In the genomic region with DNA sequence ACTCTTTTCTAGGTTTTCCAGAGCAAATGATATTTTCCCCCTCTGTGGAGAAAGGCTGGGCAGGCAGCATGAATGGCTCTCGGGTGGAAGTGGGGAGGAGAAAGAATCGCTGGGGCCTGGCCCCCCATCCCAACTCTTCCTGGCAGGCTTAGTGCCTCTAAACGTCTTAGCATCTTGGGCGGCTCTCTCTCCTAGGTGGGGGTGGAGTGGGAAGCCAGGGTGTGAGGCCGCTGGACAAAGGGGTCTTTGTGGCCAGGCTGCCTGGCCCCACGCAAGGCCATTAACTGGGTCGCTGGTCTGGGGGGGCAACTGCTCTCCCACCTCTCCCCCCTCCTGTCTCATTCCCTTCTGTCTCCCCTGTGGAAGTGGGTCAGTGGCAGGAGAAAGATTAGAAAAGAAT, we compare ENCODE assay signal across 22 cellular contexts. TPM values are rescaled to one million over a fixed set of nuclear protein-coding genes. Genes with fewer than 3 reads are reported as not detected.
DNase-seq lines count a peak whose midpoint lies in the region; ATAC-seq and TF ChIP-seq lines count a peak whose summit lies in the region.
"Had no signal": no experiment of that assay in that cellular context is flagged by ENCODE, and none has a peak within 500 bp of the region (broad histone marks: within the 10 kb centered on the region; RNA-seq: fewer than 3 reads in every experiment).

No MANE protein-coding gene starts in this region.

- TF ChIP-seq CTCF in progenitor cell of endocrine pancreas (IDR thresholded peaks at IDR 0.05; ENCODE audit: unreplicated experiment) (no peak), upper lobe of right lung (IDR thresholded peaks at IDR 0.05) (no peak)

- no peaks in the 10 kb centered on the region for H3K9me3 Mint-ChIP-seq in progenitor cell of endocrine pancreas (ENCODE audit: low read depth)
- no peaks in the 10 kb centered on the region for H3K9me3 Mint-ChIP-seq in natural killer cell treated with Interleukin-12 subunit alpha and Interleukin-12 subunit beta and Interleukin-15 and Interleukin-18, amount 100 ng/mL, for 72 hours
- H3K9me3 Mint-ChIP-seq: activated naive CD4-positive, alpha-beta T cell treated with anti-CD3 and anti-CD28 coated beads, Interleukin-2, amount 50 U/mL, for 24 hours; stimulated activated naive CD8-positive, alpha-beta T cell treated with anti-CD3 and anti-CD28 coated beads, Interleukin-15, amount 100 ng/mL, for 72 hours; WTC11 had no signal

- no peaks in the 10 kb centered on the region for H3K27me3 ChIP-seq in upper lobe of right lung
- H3K27me3 ChIP-seq: brain microvascular endothelial cell had no signal

- peak overlapping the region; percentile 30 for H3K27ac Mint-ChIP-seq in progenitor cell of endocrine pancreas
- H3K27ac Mint-ChIP-seq in natural killer cell treated with Interleukin-12 subunit alpha and Interleukin-12 subunit beta and Interleukin-15 and Interleukin-18, amount 100 ng/mL, for 72 hours: no peak overlapping the region
- H3K27ac Mint-ChIP-seq: activated naive CD4-positive, alpha-beta T cell treated with anti-CD3 and anti-CD28 coated beads, Interleukin-2, amount 50 U/mL, for 24 hours; WTC11 had no signal

- peaks cover 63% of the 10 kb centered on the region for H3K36me3 ChIP-seq in upper lobe of right lung

- peak overlapping the region; percentile 6 for H3K27ac ChIP-seq in upper lobe of right lung
- H3K27ac ChIP-seq: brain microvascular endothelial cell, KMS-11 had no signal

- peaks cover 22% of the 10 kb centered on the region for H3K4me1 Mint-ChIP-seq in progenitor cell of endocrine pancreas (ENCODE audit: low read depth)
- peaks cover 4 to 5% of the 10 kb centered on the region in 2 donors for H3K4me1 Mint-ChIP-seq in natural killer cell treated with Interleukin-12 subunit alpha and Interleukin-12 subunit beta and Interleukin-15 and Interleukin-18, amount 100 ng/mL, for 72 hours (ENCODE audit: low read depth in 2 of 2)

- H3K27me3 Mint-ChIP-seq in progenitor cell of endocrine pancreas: no peaks in the 10 kb centered on the region
- H3K27me3 Mint-ChIP-seq in natural killer cell treated with Interleukin-12 subunit alpha and Interleukin-12 subunit beta and Interleukin-15 and Interleukin-18, amount 100 ng/mL, for 72 hours: peaks cover 2 to 7% of the 10 kb centered on the region in 2 donors
- H3K27me3 Mint-ChIP-seq: activated naive CD4-positive, alpha-beta T cell treated with anti-CD3 and anti-CD28 coated beads, Interleukin-2, amount 50 U/mL, for 24 hours; stimulated activated naive CD8-positive, alpha-beta T cell treated with anti-CD3 and anti-CD28 coated beads, Interleukin-15, amount 100 ng/mL, for 72 hours had no signal

- peaks cover 45% of the 10 kb centered on the region for H3K4me1 ChIP-seq in upper lobe of right lung

- intact Hi-C loops in Right ventricle myocardium superior (cut with DNase I) (no loop called here), left ventricle myocardium superior (cut with micrococcal nuclease) (no loop called here), head of caudate nucleus (cut with DNase I) (no loop called here), upper lobe of right lung (cut with DNase I) (no loop called here)

- ATAC-seq in Right ventricle myocardium superior (ENCODE audit: poor library complexity) (no peak), left ventricle myocardium superior (no peak), upper lobe of right lung (no peak)
- no peak for ATAC-seq in natural killer cell treated with Interleukin-12 subunit alpha and Interleukin-12 subunit beta and Interleukin-15 and Interleukin-18, amount 100 ng/mL, for 72 hours
- ATAC-seq: esophagus mucosa, WTC11 had no signal

- H3K4me3 ChIP-seq in upper lobe of right lung: no peak overlapping the region

- H3K9me3 ChIP-seq in upper lobe of right lung: no peaks in the 10 kb centered on the region

- no peak overlapping the region for H3K4me3 Mint-ChIP-seq in progenitor cell of endocrine pancreas (ENCODE audit: low read depth)
- H3K4me3 Mint-ChIP-seq in natural killer cell treated with Interleukin-12 subunit alpha and Interleukin-12 subunit beta and Interleukin-15 and Interleukin-18, amount 100 ng/mL, for 72 hours: no peak overlapping the region
- H3K4me3 Mint-ChIP-seq: activated CD8-positive, alpha-beta T cell treated with anti-CD3 and anti-CD28 coated beads, Interleukin-2, amount 10 ng/mL, durations not matched to agents 7 days and 5 days; activated naive CD4-positive, alpha-beta T cell treated with anti-CD3 and anti-CD28 coated beads, Interleukin-2, amount 50 U/mL, for 24 hours; stimulated activated naive CD8-positive, alpha-beta T cell treated with anti-CD3 and anti-CD28 coated beads, Interleukin-15, amount 100 ng/mL, for 72 hours; WTC11 had no signal

- DNase-seq in Right ventricle myocardium superior (peak; percentile 26), left ventricle myocardium superior (no peak), head of caudate nucleus (peak in 25 of 42 donors; percentile 18 to 83 (median 57)), progenitor cell of endocrine pancreas (ENCODE audit: low spot score, unreplicated experiment) (no peak), upper lobe of right lung (no peak), GM19240 (ENCODE audit: insufficient read length, low spot score) (no peak), kidney tubule cell (ENCODE audit: low spot score) (no peak)
- DNase-seq in natural killer cell treated with Interleukin-12 subunit alpha and Interleukin-12 subunit beta and Interleukin-15 and Interleukin-18, amount 100 ng/mL, for 72 hours (ENCODE audit: low spot score): no peak
- DNase-seq: activated T-cell treated with anti-CD3 and anti-CD28 coated beads, Interleukin-2, amount 50 U/mL, for 48 hours; brain microvascular endothelial cell; NCI-H2107; NCI-H524 treated with DMSO at 0.1 percent for 48 hours; SIG-M5; stimulated activated naive CD8-positive, alpha-beta T cell treated with anti-CD3 and anti-CD28 coated beads, Interleukin-15, amount 100 ng/mL, for 72 hours; T-helper 2 cell had no signal

- peaks cover 27% of the 10 kb centered on the region for H3K36me3 Mint-ChIP-seq in progenitor cell of endocrine pancreas (ENCODE audit: insufficient read depth)
- no peaks in the 10 kb centered on the region for H3K36me3 Mint-ChIP-seq in natural killer cell treated with Interleukin-12 subunit alpha and Interleukin-12 subunit beta and Interleukin-15 and Interleukin-18, amount 100 ng/mL, for 72 hours
- H3K36me3 Mint-ChIP-seq: activated naive CD4-positive, alpha-beta T cell treated with anti-CD3 and anti-CD28 coated beads, Interleukin-2, amount 50 U/mL, for 24 hours had no signal

RNA-seq across cellular contexts. Expression of a gene that starts 4.7 kb away (rescaled TPM):
- total RNA-seq in Right ventricle myocardium superior (not detected), left ventricle myocardium superior (not detected), progenitor cell of endocrine pancreas (not detected in 2 replicates), upper lobe of right lung (not detected)
- not detected for total RNA-seq in natural killer cell treated with Interleukin-12 subunit alpha and Interleukin-12 subunit beta and Interleukin-15 and Interleukin-18, amount 100 ng/mL, for 72 hours
- total RNA-seq: A172; activated CD8-positive, alpha-beta T cell treated with anti-CD3 and anti-CD28 coated beads, Interleukin-2, amount 10 ng/mL, durations not matched to agents 7 days and 5 days; esophagus mucosa; mesenteric fat pad; WTC11 had no signal

RNA-seq across cellular contexts. Expression of a gene that starts 14.4 kb away (rescaled TPM):
- total RNA-seq in Right ventricle myocardium superior (121 TPM), left ventricle myocardium superior (108 TPM), progenitor cell of endocrine pancreas (93.4 and 95.7 TPM in 2 replicates), upper lobe of right lung (261 TPM)
- under 1 TPM; 0.42 to 0.45 TPM for total RNA-seq in natural killer cell treated with Interleukin-12 subunit alpha and Interleukin-12 subunit beta and Interleukin-15 and Interleukin-18, amount 100 ng/mL, for 72 hours

RNA-seq across cellular contexts. Expression of a gene that starts 31.6 kb away (rescaled TPM):
- total RNA-seq in Right ventricle myocardium superior (49.5 TPM), left ventricle myocardium superior (46.1 TPM), progenitor cell of endocrine pancreas (130 and 136 TPM in 2 replicates), upper lobe of right lung (230 TPM)
- 100 to 1,000 TPM; 158 to 198 TPM for total RNA-seq in natural killer cell treated with Interleukin-12 subunit alpha and Interleukin-12 subunit beta and Interleukin-15 and Interleukin-18, amount 100 ng/mL, for 72 hours

RNA-seq across cellular contexts. Expression of a gene that starts 53.8 kb away (rescaled TPM):
- total RNA-seq in Right ventricle myocardium superior (10.3 TPM), left ventricle myocardium superior (10.9 TPM), progenitor cell of endocrine pancreas (13.4 and 13.8 TPM in 2 replicates), upper lobe of right lung (37.3 TPM)
- total RNA-seq in natural killer cell treated with Interleukin-12 subunit alpha and Interleukin-12 subunit beta and Interleukin-15 and Interleukin-18, amount 100 ng/mL, for 72 hours: 1 to 10 TPM; 7.7 to 8.0 TPM

Comparison
In these comparisons a context has a peak if more than half of its experiments do, and no peak if none do; other contexts are left out.
1. DNase-seq: peak in Right ventricle myocardium superior (single experiment) and head of caudate nucleus (25 of 42); none in left ventricle myocardium superior (single experiment), progenitor cell of endocrine pancreas (single experiment), upper lobe of right lung (single experiment), GM19240 (single experiment), kidney tubule cell (single experiment) and natural killer cell treated with Interleukin-12 subunit alpha and Interleukin-12 subunit beta and Interleukin-15 and Interleukin-18, amount 100 ng/mL, for 72 hours (single experiment).
2. RNA of a gene that starts 14.4 kb away (total RNA-seq): 261 TPM in upper lobe of right lung (single experiment), 121 TPM in Right ventricle myocardium superior (single experiment), 108 TPM in left ventricle myocardium superior (single experiment) and 93.4 to 95.7 TPM in progenitor cell of endocrine pancreas; 0.42 to 0.45 TPM in natural killer cell treated with Interleukin-12 subunit alpha and Interleukin-12 subunit beta and Interleukin-15 and Interleukin-18, amount 100 ng/mL, for 72 hours; every median in the first group is over 10 times any median in the second.